In the genomic region with DNA sequence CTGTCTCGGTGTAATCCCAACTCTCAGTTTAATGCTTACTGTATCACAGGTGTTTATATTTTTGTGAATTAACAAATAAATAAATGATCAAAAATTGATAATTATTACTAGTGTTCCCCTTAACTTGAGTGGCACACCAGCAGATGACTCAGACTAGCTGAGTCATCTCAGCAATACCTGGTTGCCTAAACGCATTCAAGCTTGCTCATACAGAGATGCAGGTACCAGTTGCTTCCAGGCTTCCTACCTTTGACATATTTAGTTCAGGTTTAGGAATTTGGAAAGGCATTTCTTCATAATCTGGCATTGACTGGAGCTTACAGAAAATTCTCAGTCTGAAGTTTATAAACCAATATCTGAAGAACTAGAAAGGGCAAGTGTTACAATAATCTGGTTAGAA, we compare ENCODE assay signal across 21 cellular contexts.
"Had no signal": no experiment of that assay in that cellular context is flagged by ENCODE, and none has a peak within 500 bp of the region (broad histone marks: within the 10 kb centered on the region; RNA-seq: fewer than 3 reads in every experiment).

No MANE protein-coding gene starts in this region.

- DNase-seq: activated CD4-positive, alpha-beta T cell treated with anti-CD3 and anti-CD28 coated beads, Interleukin-2, amount 10 ng/mL, durations not matched to agents 7 days and 5 days; activated CD4-positive, CD25-positive, alpha-beta regulatory T cell treated with anti-CD3 and anti-CD28 coated beads, Interleukin-2, amount 50 U/mL, for 72 hours; activated CD8-positive, alpha-beta T cell treated with anti-CD3 and anti-CD28 coated beads for 36 hours; colonic mucosa; endodermal cell; foreskin fibroblast; kidney glomerular epithelial cell; left ventricle myocardium inferior; midbrain; natural killer cell; spleen; stimulated activated CD4-positive, alpha-beta T cell treated with anti-CD3 and anti-CD28 coated beads, Interleukin-4, amount 100 ng/mL, for 1 hour; stimulated activated naive CD4-positive, alpha-beta T cell; T-cell; upper lobe of left lung; WERI-Rb-1 had no signal

- H3K4me1 ChIP-seq: colonic mucosa, left ventricle myocardium inferior, right atrium auricular region, spleen, upper lobe of left lung had no signal

- H3K36me3 Mint-ChIP-seq: activated naive CD8-positive, alpha-beta T cell; natural killer cell; T-cell had no signal

- H3K4me3 ChIP-seq: colonic mucosa, left ventricle myocardium inferior, right atrium auricular region, spleen, thoracic aorta, upper lobe of left lung had no signal

- H3K4me3 Mint-ChIP-seq: activated CD4-positive, alpha-beta T cell treated with anti-CD3 and anti-CD28 coated beads, Interleukin-2, amount 10 ng/mL, durations not matched to agents 7 days and 5 days; activated CD8-positive, alpha-beta T cell treated with anti-CD3 and anti-CD28 coated beads for 36 hours; activated naive CD8-positive, alpha-beta T cell; endodermal cell; natural killer cell; T-cell; T-helper 2 cell treated with Interferon-gamma antibody and Interleukin-4, amounts not matched to agents 5 μg/mL and 100 μg/mL, for 36 hours had no signal

- ATAC-seq: activated CD8-positive, alpha-beta T cell treated with anti-CD3 and anti-CD28 coated beads for 36 hours; natural killer cell; T-cell had no signal

- H3K36me3 ChIP-seq: colonic mucosa, left ventricle myocardium inferior, right atrium auricular region, spleen, thoracic aorta, upper lobe of left lung, WERI-Rb-1 had no signal

- H3K9me3 ChIP-seq: colonic mucosa, right atrium auricular region, thoracic aorta, upper lobe of left lung had no signal

- H3K4me1 Mint-ChIP-seq: activated CD4-positive, alpha-beta T cell treated with anti-CD3 and anti-CD28 coated beads, Interleukin-2, amount 10 ng/mL, durations not matched to agents 7 days and 5 days; endodermal cell; natural killer cell; T-cell had no signal

- H3K27me3 ChIP-seq: colonic mucosa, right atrium auricular region, spleen, upper lobe of left lung had no signal

- H3K27ac ChIP-seq: colonic mucosa, left ventricle myocardium inferior, right atrium auricular region, spleen, thoracic aorta, upper lobe of left lung, WERI-Rb-1 had no signal

- H3K9me3 Mint-ChIP-seq: activated CD4-positive, alpha-beta T cell treated with anti-CD3 and anti-CD28 coated beads, Interleukin-2, amount 10 ng/mL, durations not matched to agents 7 days and 5 days; activated CD8-positive, alpha-beta T cell treated with anti-CD3 and anti-CD28 coated beads for 36 hours; T-helper 2 cell treated with Interferon-gamma antibody and Interleukin-4, amounts not matched to agents 5 μg/mL and 100 μg/mL, for 36 hours had no signal

- H3K27ac Mint-ChIP-seq: activated CD4-positive, alpha-beta T cell treated with anti-CD3 and anti-CD28 coated beads, Interleukin-2, amount 10 ng/mL, durations not matched to agents 7 days and 5 days; activated CD8-positive, alpha-beta T cell treated with anti-CD3 and anti-CD28 coated beads for 36 hours; activated naive CD8-positive, alpha-beta T cell; endodermal cell; natural killer cell; progenitor cell of endocrine pancreas; T-cell; T-helper 2 cell treated with Interferon-gamma antibody and Interleukin-4, amounts not matched to agents 5 μg/mL and 100 μg/mL, for 36 hours had no signal
